ENCODE assay signal across 8 cellular contexts in genomic region chr3:46845860-46846623, GRCh38. TPM values are rescaled to one million over a fixed set of nuclear protein-coding genes. Genes with fewer than 3 reads are reported as not detected.
DNase-seq lines count a peak whose midpoint lies in the region; ATAC-seq and TF ChIP-seq lines count a peak whose summit lies in the region.

No MANE protein-coding gene starts in this region.

- peak overlapping the region; percentile 98 for H2AFZ ChIP-seq in MM.1S (ENCODE audit: low read length)

- peak overlapping the region; percentile 95 for H3K4me2 ChIP-seq in MM.1S (ENCODE audit: low read depth, low read length)

- peak overlapping the region; percentile 60 for H3K9ac ChIP-seq in MM.1S (ENCODE audit: low read length)

- H4K20me1 ChIP-seq in MM.1S (ENCODE audit: insufficient read depth, low read length) = no peaks in the 10 kb centered on the region

- H3K4me1 ChIP-seq in MM.1S (ENCODE audit: low read length) = peaks cover 7% of the 10 kb centered on the region; the same call in 1 of the 2 replicates

- peak; percentile 44 for ATAC-seq in GM21526 (IDR thresholded peaks at IDR 0.05; ENCODE audit: low FRiP score, unreplicated experiment)

- H3K9me3 ChIP-seq in MM.1S (replicated peaks; ENCODE audit: insufficient read depth, low read length) = no peaks in the 10 kb centered on the region

- peaks cover 13% of the 10 kb centered on the region; the same call in 1 of the 2 replicates for H3K27me3 ChIP-seq in MM.1S (replicated peaks; ENCODE audit: insufficient read depth, low read length)
- peaks cover 3% of the 10 kb centered on the region for H3K27me3 ChIP-seq in kidney epithelial cell (ENCODE audit: control insufficient read depth, insufficient read depth, low read length)

- no peaks in the 10 kb centered on the region for H3K79me2 ChIP-seq in MM.1S (ENCODE audit: low read length)

- H3K27ac ChIP-seq in MM.1S (ENCODE audit: low read length) = no peak overlapping the region

- TF ChIP-seq CTCF in MM.1S (IDR thresholded peaks at IDR 0.05; ENCODE audit: low read length) (peak; percentile 41), cardiac fibroblast (IDR thresholded peaks at IDR 0.05; ENCODE audit: low read depth, low read length) (no peak), kidney epithelial cell (IDR thresholded peaks at IDR 0.05; ENCODE audit: insufficient read depth, low read length, poor library complexity, severe bottlenecking) (peak; percentile 39)

- H3K9me2 ChIP-seq in MM.1S (replicated peaks; ENCODE audit: insufficient read depth, low read length) = no peaks in the 10 kb centered on the region

- H3K36me3 ChIP-seq in MM.1S (replicated peaks; ENCODE audit: insufficient read depth, low read length) = no peaks in the 10 kb centered on the region
- no peaks in the 10 kb centered on the region for H3K36me3 ChIP-seq in kidney epithelial cell (ENCODE audit: control insufficient read depth, insufficient read depth, low read length)

- no peaks in the 10 kb centered on the region for H3F3A ChIP-seq in MM.1S (ENCODE audit: insufficient read depth, low read length)

- H3K4me3 ChIP-seq in MM.1S (ENCODE audit: low read length) (peak overlapping the region; percentile 73), cardiac fibroblast (replicated peaks in 1 of 2; ENCODE audit: low read depth in 2 of 2, low read length in 2 of 2) (peak overlapping the region; percentile 29 to 36), kidney epithelial cell (ENCODE audit: low read depth, low read length) (peak overlapping the region; percentile 43)

- DNase-seq in DMS 273 treated with DMSO at 0.1 percent for 48 hours (lab: John Stamatoyannopoulos, UW) (peak; percentile 31), MM.1S (peak; percentile 31), cardiac fibroblast (ENCODE audit: low read depth in 2 of 2) (peak; percentile 57 to 69), kidney epithelial cell (ENCODE audit: low read depth) (no peak), cerebellar nuclear complex (lab: John Stamatoyannopoulos, UW) (no peak)
- DNase-seq in activated CD4-positive, CD25-positive, alpha-beta regulatory T cell (lab: John Stamatoyannopoulos, UW) = peak; percentile 55 to 68 (median 60)
- DNase-seq in stimulated activated CD4-positive, alpha-beta T cell treated with anti-CD3 and anti-CD28 coated beads, Interleukin-15, amount 100 ng/mL, for 24 hours = peak; percentile 82

RNA-seq across cellular contexts. Expression of gene MYL3, which starts 17.2 kb away (rescaled TPM):
- total RNA-seq in kidney epithelial cell = 0.54 and 2.7 TPM in 2 replicates

RNA-seq across cellular contexts. Expression of gene PTH1R, which starts 31.5 kb away (rescaled TPM):
- total RNA-seq in kidney epithelial cell = 1.7 and 2.1 TPM in 2 replicates

Comparison
In these comparisons a context has a peak if more than half of its experiments do, and no peak if none do; other contexts are left out.
1. DNase-seq: peak in DMS 273 treated with DMSO at 0.1 percent for 48 hours (single experiment), MM.1S (single experiment), activated CD4-positive, CD25-positive, alpha-beta regulatory T cell (4 of 4), cardiac fibroblast (2 of 2) and stimulated activated CD4-positive, alpha-beta T cell treated with anti-CD3 and anti-CD28 coated beads, Interleukin-15, amount 100 ng/mL, for 24 hours (single experiment); none in kidney epithelial cell (single experiment) and cerebellar nuclear complex (0 of 2).
2. Peak in every context shown above with its lines, with median percentiles within 50 percentile points of each other: H3K4me3 ChIP-seq.